ENCODE assay signal across 8 cellular contexts in the genomic region with DNA sequence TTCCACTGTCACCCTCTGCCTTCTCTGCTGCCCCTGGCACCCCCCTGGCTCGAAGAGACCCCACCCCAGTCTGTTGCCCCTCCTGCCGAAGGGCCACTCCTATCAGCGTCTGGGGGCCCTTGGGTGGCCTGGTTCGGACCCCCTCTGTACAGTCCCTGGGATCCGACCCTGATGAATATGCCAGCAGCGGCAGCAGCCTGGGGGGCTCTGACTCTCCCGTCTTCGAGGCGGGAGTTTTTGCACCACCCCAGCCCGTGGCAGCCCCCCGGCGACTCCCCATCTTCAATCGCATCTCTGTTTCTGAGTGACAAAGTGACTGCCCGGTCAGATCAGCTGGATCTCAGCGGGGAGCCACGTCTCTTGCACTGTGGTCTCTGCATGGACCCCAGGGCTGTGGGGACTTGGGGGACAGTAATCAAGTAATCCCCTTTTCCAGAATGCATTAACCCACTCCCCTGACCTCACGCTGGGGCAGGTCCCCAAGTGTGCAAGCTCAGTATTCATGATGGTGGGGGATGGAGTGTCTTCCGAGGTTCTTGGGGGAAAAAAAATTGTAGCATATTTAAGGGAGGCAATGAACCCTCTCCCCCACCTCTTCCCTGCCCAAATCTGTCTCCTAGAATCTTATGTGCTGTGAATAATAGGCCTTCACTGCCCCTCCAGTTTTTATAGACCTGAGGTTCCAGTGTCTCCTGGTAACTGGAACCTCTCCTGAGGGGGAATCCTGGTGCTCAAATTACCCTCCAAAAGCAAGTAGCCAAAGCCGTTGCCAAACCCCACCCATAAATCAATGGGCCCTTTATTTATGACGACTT. TPM values are rescaled to one million over a fixed set of nuclear protein-coding genes. Genes with fewer than 3 reads are reported as not detected.
DNase-seq lines count a peak whose midpoint lies in the region; ATAC-seq, FAIRE-seq and TF ChIP-seq lines count a peak whose summit lies in the region.

No MANE protein-coding gene starts in this region.

- no peaks in the 10 kb centered on the region for H3K9me3 ChIP-seq in A549
- no peaks in the 10 kb centered on the region for H3K9me3 ChIP-seq in HAP-1
- H3K9me3 ChIP-seq in endodermal cell (ENCODE audit: control insufficient read depth, low read length): no peaks in the 10 kb centered on the region
- no peaks in the 10 kb centered on the region for H3K9me3 ChIP-seq in neuronal stem cell (replicated peaks in 1 of 2; ENCODE audit: control insufficient read depth in 2 of 2, insufficient read depth in 1 of 2, low read depth in 1 of 2, low read length in 2 of 2)

- H4K8ac ChIP-seq in neuronal stem cell (ENCODE audit: low read depth, low read length): no peak overlapping the region

- ATAC-seq in A549 (no peak), GM21526 (IDR thresholded peaks at IDR 0.05; ENCODE audit: low FRiP score, unreplicated experiment) (no peak)

- no peak overlapping the region for H3K14ac ChIP-seq in neuronal stem cell (ENCODE audit: low read length)

- H2AFZ ChIP-seq in neuronal stem cell (ENCODE audit: low read length): no peak overlapping the region

- peaks cover 44% of the 10 kb centered on the region for H3K4me1 Mint-ChIP-seq in T-helper 1 cell treated with Interleukin-12 subunit alpha and Interleukin-12 subunit beta and Interleukin-4 antibody, amounts not matched to agents 30 μg/mL and 1 μg/mL, for 36 hours (ENCODE audit: low read depth)
- H3K4me1 Mint-ChIP-seq in endodermal cell: peaks cover 34% of the 10 kb centered on the region

- peak in 1 of 2 experiments; percentile 61 for DNase-seq in A549 (ENCODE audit: low read depth in 1 of 2, low spot score in 1 of 2)
- peak; percentile 16 to 41 for DNase-seq in HAP-1 (ENCODE audit: low spot score in 2 of 2)
- DNase-seq in endodermal cell: peak; percentile 64
- no peak for DNase-seq in neuronal stem cell (ENCODE audit: low spot score)
- no peak for DNase-seq in midbrain (lab: John Stamatoyannopoulos, UW)
- no peak for DNase-seq in GDM1 (lab: John Stamatoyannopoulos, UW)

- no peak for TF ChIP-seq POLR2A in A549 (IDR thresholded peaks at IDR 0.05; ENCODE audit: low read length)

- peaks cover 24% of the 10 kb centered on the region for H3K36me3 Mint-ChIP-seq in T-helper 1 cell treated with Interleukin-12 subunit alpha and Interleukin-12 subunit beta and Interleukin-4 antibody, amounts not matched to agents 30 μg/mL and 1 μg/mL, for 36 hours (ENCODE audit: low read depth)
- H3K36me3 Mint-ChIP-seq in endodermal cell (ENCODE audit: low read depth): peaks cover 10% of the 10 kb centered on the region

- no peak overlapping the region for H2BK12ac ChIP-seq in neuronal stem cell (ENCODE audit: low read length)

- H3K4ac ChIP-seq in neuronal stem cell (ENCODE audit: low read length): peak overlapping the region; percentile 27

- H2BK120ac ChIP-seq in neuronal stem cell (ENCODE audit: low read depth, low read length): no peak overlapping the region

- TF ChIP-seq RAD21 in A549 (conservative IDR thresholded peaks at IDR 0.05 in 1 of 2, IDR thresholded peaks at IDR 0.05 in 1 of 2): no peak

- POLR2A ChIA-PET in A549 (lab: Yijun Ruan, JAX): interaction anchor here (0.6 to 9.4 kb wide), 6 partner anchors 7 to 279 kb away, joined by 3 to 140 read pairs (median 14); partner anchors contain the start of genes MED29, PAF1 and RPS16

- H3K9ac ChIP-seq in endodermal cell (ENCODE audit: extremely low read depth, low read length, poor library complexity, severe bottlenecking) (peak overlapping the region; percentile 90), neuronal stem cell (ENCODE audit: low read depth, low read length, poor library complexity) (no peak overlapping the region)

- no peak overlapping the region for H3K23ac ChIP-seq in neuronal stem cell (ENCODE audit: low read depth, low read length, poor library complexity)

- no peak for TF ChIP-seq EP300 in A549 (IDR thresholded peaks at IDR 0.05)

- H3K4me2 ChIP-seq in A549 (peak overlapping the region; percentile 95), neuronal stem cell (ENCODE audit: insufficient read depth, low read length, poor library complexity, severe bottlenecking) (no peak overlapping the region)

- H2BK5ac ChIP-seq in neuronal stem cell (ENCODE audit: low read length): no peak overlapping the region

- CTCF ChIA-PET in A549 (lab: Yijun Ruan, JAX): interaction anchor here (0.6 to 21.4 kb wide), 11 partner anchors 10 to 448 kb away, joined by 3 to 457 read pairs (median 4); partner anchors contain the start of genes MED29, PAF1, RPS16 and SAMD4B

- peak overlapping the region; percentile 76 for H3K4me3 ChIP-seq in A549
- H3K4me3 ChIP-seq in HAP-1: peak overlapping the region; percentile 94
- H3K4me3 ChIP-seq in endodermal cell (ENCODE audit: low read length): peak overlapping the region; percentile 95
- H3K4me3 ChIP-seq in neuronal stem cell (ENCODE audit: low read length in 2 of 2): no peak overlapping the region

- FAIRE-seq in A549 (lab: Jason Lieb, UNC): no peak

- no peaks in the 10 kb centered on the region for H3K9me3 Mint-ChIP-seq in T-helper 1 cell treated with Interleukin-12 subunit alpha and Interleukin-12 subunit beta and Interleukin-4 antibody, amounts not matched to agents 30 μg/mL and 1 μg/mL, for 36 hours
- no peaks in the 10 kb centered on the region for H3K9me3 Mint-ChIP-seq in endodermal cell

- H3K27me3 ChIP-seq in HAP-1 (ENCODE audit: low read depth) (no peaks in the 10 kb centered on the region), endodermal cell (ENCODE audit: control insufficient read depth, insufficient read depth, low read length, poor library complexity, severe bottlenecking) (no peaks in the 10 kb centered on the region), neuronal stem cell (ENCODE audit: control insufficient read depth in 3 of 3, insufficient read depth in 3 of 3, low read depth in 1 of 3, low read length in 3 of 3) (peaks cover 0 to 24% (median 0%) of the 10 kb centered on the region in 3 experiments)

- H3K4me3 Mint-ChIP-seq in T-helper 1 cell treated with Interleukin-12 subunit alpha and Interleukin-12 subunit beta and Interleukin-4 antibody, amounts not matched to agents 30 μg/mL and 1 μg/mL, for 36 hours: peak overlapping the region; percentile 96
- H3K4me3 Mint-ChIP-seq in endodermal cell: peak overlapping the region; percentile 91

- peaks cover 10% of the 10 kb centered on the region for H3K36me3 ChIP-seq in HAP-1 (replicated peaks)
- H3K36me3 ChIP-seq in endodermal cell (ENCODE audit: control insufficient read depth, insufficient read depth, low read length): peaks cover 4% of the 10 kb centered on the region
- peaks cover 0 to 6% of the 10 kb centered on the region in 2 donors for H3K36me3 ChIP-seq in neuronal stem cell (replicated peaks in 1 of 2; ENCODE audit: control insufficient read depth in 2 of 2, insufficient read depth in 2 of 2, low read length in 2 of 2)

- H3K79me1 ChIP-seq in neuronal stem cell (ENCODE audit: low read depth, low read length): no peaks in the 10 kb centered on the region

- TF ChIP-seq CTCF in A549 (IDR thresholded peaks at IDR 0.05): no peak
- TF ChIP-seq CTCF in endodermal cell (conservative IDR thresholded peaks at IDR 0.05): no peak

- H3K4me1 ChIP-seq in A549 (peaks cover 53% of the 10 kb centered on the region), HAP-1 (peaks cover 32% of the 10 kb centered on the region), endodermal cell (ENCODE audit: control insufficient read depth, insufficient read depth, low read length) (peaks cover 9% of the 10 kb centered on the region), neuronal stem cell (ENCODE audit: control insufficient read depth in 2 of 2, insufficient read depth in 1 of 2, low read depth in 1 of 2, low read length in 2 of 2) (peaks cover 18 to 31% of the 10 kb centered on the region in 2 donors)

- peak overlapping the region; percentile 40 for H2AK5ac ChIP-seq in neuronal stem cell (ENCODE audit: low read depth, low read length)

- no peak overlapping the region for H4K91ac ChIP-seq in neuronal stem cell (ENCODE audit: low read depth, low read length, poor library complexity)

- peak overlapping the region; percentile 27 for H2BK15ac ChIP-seq in neuronal stem cell (ENCODE audit: low read length)

- H3K27ac ChIP-seq in A549: peak overlapping the region; percentile 94 to 99
- no peak overlapping the region for H3K27ac ChIP-seq in endodermal cell (ENCODE audit: low read depth, low read length)
- H3K27ac ChIP-seq in neuronal stem cell (replicated peaks; ENCODE audit: low read length): no peak overlapping the region

- H3K27ac Mint-ChIP-seq in T-helper 1 cell treated with Interleukin-12 subunit alpha and Interleukin-12 subunit beta and Interleukin-4 antibody, amounts not matched to agents 30 μg/mL and 1 μg/mL, for 36 hours: peak overlapping the region; percentile 98
- H3K27ac Mint-ChIP-seq in endodermal cell: peak overlapping the region; percentile 95

- peak overlapping the region; percentile 81 for H3K18ac ChIP-seq in neuronal stem cell (ENCODE audit: low read length)

- no peaks in the 10 kb centered on the region for H3K27me3 Mint-ChIP-seq in T-helper 1 cell treated with Interleukin-12 subunit alpha and Interleukin-12 subunit beta and Interleukin-4 antibody, amounts not matched to agents 30 μg/mL and 1 μg/mL, for 36 hours (ENCODE audit: low read depth)
- H3K27me3 Mint-ChIP-seq in endodermal cell (ENCODE audit: insufficient read depth): no peaks in the 10 kb centered on the region

- WGBS in A549 (ENCODE audit: missing lambda C conversion rate): 38% methylated on average over 18 of the region's 20 CpGs
- WGBS in endodermal cell (ENCODE audit: insufficient coverage in 1 of 2, insufficient read length in 1 of 2), 2 experiments: 85 to 92% methylated on average over 7 to 17 of the region's 20 CpGs
- WGBS in neuronal stem cell (ENCODE audit: extremely low coverage in 2 of 2, insufficient read length in 2 of 2, insufficient replicate concordance in 1 of 2), 2 donors: no CpG with 5 or more reads among the region's 20 CpGs

- in situ Hi-C loops in HAP-1 (cut with MboI; ENCODE audit: low sequenced_read_pairs): no loop called here

RNA-seq across cellular contexts. Expression of gene ZFP36, which starts 2.0 kb away (rescaled TPM):
- polyA plus RNA-seq in A549 (2011; rRNA removed): 29.1 and 35.6 TPM in 2 replicates
- polyA plus RNA-seq in A549 (2012; cell fraction: cytosol; rRNA removed): 37.1 and 59.9 TPM in 2 replicates
- polyA plus RNA-seq in A549 (2012; cell fraction: nucleus; rRNA removed): 113 and 124 TPM in 2 replicates
- 16.5 to 22.1 TPM (median 18.3 TPM) in 3 replicates for polyA plus RNA-seq in A549 (2017; fragmentation: RNase III; extraction: RNeasy Plus Mini Kit Qiagen cat#74134 plus additional on column Dnase treatment)
- 13.2 and 18.9 TPM in 2 replicates for polyA minus RNA-seq in A549 (2011; rRNA and poly(A)+ RNA removed)
- 10 to 100 TPM; 16.1 to 23.4 TPM for total RNA-seq in endodermal cell
- polyA plus RNA-seq in endodermal cell (2013, experiment 1 of 2): 7.8 TPM
- polyA plus RNA-seq in endodermal cell (2013, experiment 2 of 2): 7.3 TPM
- 6.0 TPM for polyA plus RNA-seq in neuronal stem cell (2013, experiment 1 of 2)
- 6.1 TPM for polyA plus RNA-seq in neuronal stem cell (2013, experiment 2 of 2)

RNA-seq across cellular contexts. Expression of gene PLEKHG2, which starts 3.9 kb away (rescaled TPM):
- polyA plus RNA-seq in A549 (2011; rRNA removed) (21.6 and 35.1 TPM in 2 replicates), A549 (2017; fragmentation: RNase III; extraction: RNeasy Plus Mini Kit Qiagen cat#74134 plus additional on column Dnase treatment) (32.2 to 41.7 TPM (median 39.1 TPM) in 3 replicates)
- 17.7 and 23.5 TPM in 2 replicates for polyA plus RNA-seq in A549 (2012; cell fraction: cytosol; rRNA removed)
- polyA plus RNA-seq in A549 (2012; cell fraction: nucleus; rRNA removed): 94.8 and 104 TPM in 2 replicates
- 43.4 and 45.6 TPM in 2 replicates for polyA minus RNA-seq in A549 (2011; rRNA and poly(A)+ RNA removed)
- total RNA-seq in endodermal cell: 100 to 1,000 TPM; 127 to 160 TPM
- 75.4 TPM for polyA plus RNA-seq in endodermal cell (2013, experiment 1 of 2)
- 69.8 TPM for polyA plus RNA-seq in endodermal cell (2013, experiment 2 of 2)
- polyA plus RNA-seq in neuronal stem cell (2013, experiment 1 of 2): 33.5 TPM
- 33.9 TPM for polyA plus RNA-seq in neuronal stem cell (2013, experiment 2 of 2)

RNA-seq across cellular contexts. Expression of gene MED29, which starts 17.4 kb away (rescaled TPM):
- polyA plus RNA-seq in A549 (2011; rRNA removed): 55.7 and 57.5 TPM in 2 replicates
- polyA plus RNA-seq in A549 (2012; cell fraction: cytosol; rRNA removed): 62.4 and 81.8 TPM in 2 replicates
- polyA plus RNA-seq in A549 (2012; cell fraction: nucleus; rRNA removed): 48.3 and 60.2 TPM in 2 replicates
- polyA plus RNA-seq in A549 (2017; fragmentation: RNase III; extraction: RNeasy Plus Mini Kit Qiagen cat#74134 plus additional on column Dnase treatment): 47.7 to 50.7 TPM (median 48.7 TPM) in 3 replicates
- 48.8 and 57.0 TPM in 2 replicates for polyA minus RNA-seq in A549 (2011; rRNA and poly(A)+ RNA removed)
- 10 to 100 TPM; 32.6 to 38.9 TPM for total RNA-seq in endodermal cell
- polyA plus RNA-seq in endodermal cell (2013, experiment 1 of 2): 26.7 TPM
- polyA plus RNA-seq in endodermal cell (2013, experiment 2 of 2): 24.1 TPM
- polyA plus RNA-seq in neuronal stem cell (2013, experiment 1 of 2): 34.2 TPM
- polyA plus RNA-seq in neuronal stem cell (2013, experiment 2 of 2): 32.9 TPM

RNA-seq across cellular contexts. Expression of gene PAF1, which starts 17.7 kb away (rescaled TPM):
- polyA plus RNA-seq in A549 (2011; rRNA removed) (73.0 and 103 TPM in 2 replicates), A549 (2017; fragmentation: RNase III; extraction: RNeasy Plus Mini Kit Qiagen cat#74134 plus additional on column Dnase treatment) (89.4 to 110 TPM (median 108 TPM) in 3 replicates)
- polyA plus RNA-seq in A549 (2012; cell fraction: cytosol; rRNA removed): 72.7 and 76.5 TPM in 2 replicates
- 133 and 138 TPM in 2 replicates for polyA plus RNA-seq in A549 (2012; cell fraction: nucleus; rRNA removed)
- polyA minus RNA-seq in A549 (2011; rRNA and poly(A)+ RNA removed): 77.6 and 78.1 TPM in 2 replicates
- 10 to 100 TPM; 28.4 to 28.8 TPM for total RNA-seq in endodermal cell
- polyA plus RNA-seq in endodermal cell (2013, experiment 1 of 2): 40.6 TPM
- polyA plus RNA-seq in endodermal cell (2013, experiment 2 of 2): 38.7 TPM
- polyA plus RNA-seq in neuronal stem cell (2013, experiment 1 of 2): 29.8 TPM
- 30.0 TPM for polyA plus RNA-seq in neuronal stem cell (2013, experiment 2 of 2)

RNA-seq across cellular contexts. Expression of gene RPS16, which starts 27.1 kb away (rescaled TPM):
- polyA plus RNA-seq in A549 (2011; rRNA removed) (4,855 and 5,722 TPM in 2 replicates), A549 (2017; fragmentation: RNase III; extraction: RNeasy Plus Mini Kit Qiagen cat#74134 plus additional on column Dnase treatment) (4,280 to 4,348 TPM (median 4,297 TPM) in 3 replicates)
- 15,003 and 17,959 TPM in 2 replicates for polyA plus RNA-seq in A549 (2012; cell fraction: cytosol; rRNA removed)
- 8,488 and 9,467 TPM in 2 replicates for polyA plus RNA-seq in A549 (2012; cell fraction: nucleus; rRNA removed)
- 5,249 and 5,947 TPM in 2 replicates for polyA minus RNA-seq in A549 (2011; rRNA and poly(A)+ RNA removed)
- 1,000 to 10,000 TPM; 1,674 to 1,990 TPM for total RNA-seq in endodermal cell
- 2,268 TPM for polyA plus RNA-seq in endodermal cell (2013, experiment 1 of 2)
- 2,119 TPM for polyA plus RNA-seq in endodermal cell (2013, experiment 2 of 2)
- 4,379 TPM for polyA plus RNA-seq in neuronal stem cell (2013, experiment 1 of 2)
- 4,439 TPM for polyA plus RNA-seq in neuronal stem cell (2013, experiment 2 of 2)

Comparison
In these comparisons a context has a peak if more than half of its experiments do, and no peak if none do; other contexts are left out.
1. DNase-seq: peak in HAP-1 (2 of 2) and endodermal cell (single experiment); none in neuronal stem cell (single experiment), midbrain (single experiment) and GDM1 (single experiment).
2. H3K27ac ChIP-seq: peak in A549 (2 of 2); none in endodermal cell (single experiment) and neuronal stem cell (single experiment).
3. H3K4me3 ChIP-seq: peak in A549 (single experiment), HAP-1 (single experiment) and endodermal cell (single experiment); none in neuronal stem cell (0 of 2).